Comparison of ENCODE assay signal across 16 cellular contexts in genomic region chr12:2075558-2076195, GRCh38. TPM values are rescaled to one million over a fixed set of nuclear protein-coding genes. Genes with fewer than 3 reads are reported as not detected.
DNase-seq lines count a peak whose midpoint lies in the region; ATAC-seq and TF ChIP-seq lines count a peak whose summit lies in the region.
"Had no signal": no experiment of that assay in that cellular context is flagged by ENCODE, and none has a peak within 500 bp of the region (broad histone marks: within the 10 kb centered on the region; RNA-seq: fewer than 3 reads in every experiment).

No MANE protein-coding gene starts in this region.

- ATAC-seq in upper lobe of left lung (ENCODE audit: low FRiP score in 2 of 2), result no peak

- WGBS in upper lobe of left lung, 2 donors, result 65 to 82% methylated on average over 7 of the region's 7 CpGs

- no peak for TF ChIP-seq POLR2A in upper lobe of left lung (IDR thresholded peaks at IDR 0.05)

- H3K9me3 ChIP-seq in muscle layer of duodenum (ENCODE audit: control insufficient read depth in 1 of 2, low read length in 2 of 2), result no peaks in the 10 kb centered on the region
- peaks cover 0 to under 1% (median 0%) of the 10 kb centered on the region in 4 donors for H3K9me3 ChIP-seq in upper lobe of left lung
- H3K9me3 ChIP-seq: BE2C had no signal

- H3K27me3 ChIP-seq in muscle layer of duodenum (ENCODE audit: low read depth, low read length), result no peaks in the 10 kb centered on the region
- H3K27me3 ChIP-seq in upper lobe of left lung, result no peaks in the 10 kb centered on the region
- H3K27me3 ChIP-seq: BE2C had no signal

- intact Hi-C loops in cardiac septum (cut with DNase I), result loop anchor here (5.0 kb wide), 2 partner anchors 37 to 77 kb away; no protein-coding TSS in a partner anchor

- TF ChIP-seq EP300 in upper lobe of left lung (IDR thresholded peaks at IDR 0.05), result no peak

- H3K36me3 ChIP-seq in muscle layer of duodenum (ENCODE audit: control insufficient read depth in 1 of 2, insufficient read depth in 2 of 2, low read length in 2 of 2) (no peaks in the 10 kb centered on the region), upper lobe of left lung (no peaks in the 10 kb centered on the region)
- H3K36me3 ChIP-seq: BE2C, WERI-Rb-1 had no signal

- TF ChIP-seq CTCF in upper lobe of left lung (IDR thresholded peaks at IDR 0.05), result no peak

- H3K4me3 ChIP-seq in muscle layer of duodenum (ENCODE audit: low read depth in 1 of 2, low read length in 2 of 2) (peak overlapping the region in 1 of 2 donors; percentile 42), upper lobe of left lung (no peak overlapping the region)

- peaks cover 0 to 14% of the 10 kb centered on the region in 2 donors for H3K4me1 ChIP-seq in muscle layer of duodenum (ENCODE audit: control insufficient read depth in 1 of 2, insufficient read depth in 2 of 2, low read length in 2 of 2)
- peaks cover 0 to 5% (median 0%) of the 10 kb centered on the region in 4 donors for H3K4me1 ChIP-seq in upper lobe of left lung
- H3K4me1 ChIP-seq: BE2C had no signal

- DNase-seq in cerebellar cortex (ENCODE audit: low spot score), result peak; percentile 48
- peak; percentile 82 for DNase-seq in cardiac septum (ENCODE audit: low spot score)
- no peak for DNase-seq in upper lobe of left lung
- DNase-seq in NCI-H510A treated with DMSO at 0.1 percent for 48 hours (lab: John Stamatoyannopoulos, UW), result no peak
- no peak for DNase-seq in OCI-M1 (lab: John Stamatoyannopoulos, UW)
- no peak for DNase-seq in OCI-M2 (lab: John Stamatoyannopoulos, UW; ENCODE audit: unreplicated experiment)
- DNase-seq: activated CD8-positive, alpha-beta memory T cell treated with anti-CD3 and anti-CD28 coated beads for 24 hours; amygdala; BE2C; MM.1S; NCI-H187; NCI-H345; WERI-Rb-1 had no signal

- H3K27ac ChIP-seq in muscle layer of duodenum (ENCODE audit: low read length) (peak overlapping the region; percentile 79), upper lobe of left lung (peak overlapping the region; percentile 24 to 58 (median 37))
- H3K27ac ChIP-seq: epithelial cell of prostate, WERI-Rb-1 had no signal

RNA-seq across cellular contexts. Expression of gene CACNA1C, which starts 22.9 kb away (rescaled TPM):
- total RNA-seq in cardiac septum, result 182 TPM
- 10 to 100 TPM in 2 of 6 donors, 1 to 10 TPM in 4; 5.2 to 45.1 (median 8.8) TPM for total RNA-seq in upper lobe of left lung
- total RNA-seq: myocyte had no signal

Comparison
In these comparisons a context has a peak if more than half of its experiments do, and no peak if none do; other contexts are left out.
1. DNase-seq: peak in cerebellar cortex (single experiment) and cardiac septum (single experiment); none in upper lobe of left lung (0 of 2), NCI-H510A treated with DMSO at 0.1 percent for 48 hours (single experiment), OCI-M1 (single experiment) and OCI-M2 (single experiment).